29 cellular contexts compared by ENCODE assay signal in genomic region chr21:43653626-43654025, GRCh38.
"Had no signal": no experiment of that assay in that cellular context is flagged by ENCODE, and none has a peak within 500 bp of the region (broad histone marks: within the 10 kb centered on the region; RNA-seq: fewer than 3 reads in every experiment).

No MANE protein-coding gene starts in this region.

- H3K27me3 Mint-ChIP-seq: activated naive CD8-positive, alpha-beta T cell treated with anti-CD3 and anti-CD28 coated beads, Interleukin-2, amount 50 U/mL, for 24 hours; brain had no signal

- H3K4me3 Mint-ChIP-seq: activated CD8-positive, alpha-beta T cell treated with anti-CD3 and anti-CD28 coated beads, Interleukin-2, amount 10 ng/mL, durations not matched to agents 7 days and 5 days; activated naive CD8-positive, alpha-beta T cell treated with anti-CD3 and anti-CD28 coated beads, Interleukin-2, amount 50 U/mL, for 24 hours; T-helper 1 cell treated with Interleukin-12 subunit alpha and Interleukin-12 subunit beta and Interleukin-4 antibody, amounts not matched to agents 30 μg/mL and 1 μg/mL, for 36 hours had no signal

- H3K4me1 ChIP-seq: ascending aorta had no signal

- H3K27ac ChIP-seq: ascending aorta had no signal

- H3K27ac Mint-ChIP-seq: activated CD8-positive, alpha-beta T cell treated with anti-CD3 and anti-CD28 coated beads, Interleukin-2, amount 10 ng/mL, durations not matched to agents 7 days and 5 days; activated naive CD4-positive, alpha-beta T cell treated with anti-CD3 and anti-CD28 coated beads, Interleukin-2, amount 50 U/mL, for 72 hours; activated naive CD8-positive, alpha-beta T cell treated with anti-CD3 and anti-CD28 coated beads, Interleukin-2, amount 50 U/mL, for 24 hours; brain; T-helper 1 cell treated with Interleukin-12 subunit alpha and Interleukin-12 subunit beta and Interleukin-4 antibody, amounts not matched to agents 30 μg/mL and 1 μg/mL, for 36 hours had no signal

- ATAC-seq: activated CD8-positive, alpha-beta T cell treated with anti-CD3 and anti-CD28 coated beads, Interleukin-2, amount 10 ng/mL, durations not matched to agents 7 days and 5 days; activated naive CD4-positive, alpha-beta T cell treated with anti-CD3 and anti-CD28 coated beads, Interleukin-2, amount 50 U/mL, for 72 hours; activated naive CD8-positive, alpha-beta T cell treated with anti-CD3 and anti-CD28 coated beads, Interleukin-2, amount 50 U/mL, for 24 hours; PC-3; SK-N-SH treated with all-trans-retinoic acid at 6 μM for 48 hours had no signal

- FAIRE-seq: RCC 7860 had no signal

- DNase-seq: activated CD4-positive, alpha-beta T cell treated with anti-CD3 and anti-CD28 coated beads for 48 hours; activated CD4-positive, alpha-beta T cell treated with anti-CD3 and anti-CD28 coated beads, Interleukin-2, amount 50 U/mL, for 4 hours; activated CD4-positive, CD25-positive, alpha-beta regulatory T cell treated with anti-CD3 and anti-CD28 coated beads, Interleukin-2, amount 50 U/mL, for 72 hours; activated CD8-positive, alpha-beta memory T cell treated with anti-CD3 and anti-CD28 coated beads, Interleukin-2, amount 50 U/mL, for 48 hours; activated CD8-positive, alpha-beta T cell treated with anti-CD3 and anti-CD28 coated beads, Interleukin-2, amount 10 ng/mL, durations not matched to agents 7 days and 5 days; activated effector memory CD4-positive, alpha-beta T cell treated with Interleukin-2 at 50 U/mL for 16 hours; activated naive CD4-positive, alpha-beta T cell treated with Interleukin-2 at 50 U/mL for 16 hours; activated naive CD8-positive, alpha-beta T cell treated with anti-CD3 and anti-CD28 coated beads, Interleukin-2, amount 50 U/mL, for 24 hours; activated T-cell treated with anti-CD3 and anti-CD28 coated beads, Interleukin-2, amount 50 U/mL, for 1 hour; amniotic stem cell; KG1; NCI-H1048; NCI-H146; NCI-H187 treated with DMSO at 0.1 percent for 48 hours; NCI-H2081 treated with DMSO at 0.1 percent for 48 hours; NCI-H2171; NCI-H226; NCI-H510A; NCI-H69; NK-92 treated with Interleukin-12 subunit alpha and Interleukin-12 subunit beta, amount 100 ng/mL, for 24 hours; PC-3; SHP77 had no signal

- H3K36me3 ChIP-seq: ascending aorta, SJSA1 had no signal

- H3K4me1 Mint-ChIP-seq: activated naive CD8-positive, alpha-beta T cell treated with anti-CD3 and anti-CD28 coated beads, Interleukin-2, amount 50 U/mL, for 24 hours had no signal

- H3K36me3 Mint-ChIP-seq: activated naive CD4-positive, alpha-beta T cell treated with anti-CD3 and anti-CD28 coated beads, Interleukin-2, amount 50 U/mL, for 72 hours; brain had no signal

- H3K9me3 Mint-ChIP-seq: activated naive CD4-positive, alpha-beta T cell treated with anti-CD3 and anti-CD28 coated beads, Interleukin-2, amount 50 U/mL, for 72 hours; activated naive CD8-positive, alpha-beta T cell treated with anti-CD3 and anti-CD28 coated beads, Interleukin-2, amount 50 U/mL, for 24 hours; T-helper 1 cell treated with Interleukin-12 subunit alpha and Interleukin-12 subunit beta and Interleukin-4 antibody, amounts not matched to agents 30 μg/mL and 1 μg/mL, for 36 hours had no signal

- H3K27me3 ChIP-seq: ascending aorta, SJSA1 had no signal

- H3K4me3 ChIP-seq: ascending aorta, SJSA1 had no signal

- H3K9me3 ChIP-seq: ascending aorta, SJSA1 had no signal
